9 cellular contexts compared by ENCODE assay signal in genomic region chr1:41622859-41623732, GRCh38.
DNase-seq lines count a peak whose midpoint lies in the region; ATAC-seq and TF ChIP-seq lines count a peak whose summit lies in the region.
"Had no signal": no experiment of that assay in that cellular context is flagged by ENCODE, and none has a peak within 500 bp of the region (broad histone marks: within the 10 kb centered on the region; RNA-seq: fewer than 3 reads in every experiment).

No MANE protein-coding gene starts in this region.

- H3K9me3 ChIP-seq in mammary epithelial cell (replicated peaks; ENCODE audit: insufficient read depth, low read length) = no peaks in the 10 kb centered on the region

- H3K9ac ChIP-seq in mammary epithelial cell (ENCODE audit: insufficient read depth, low read length) = no peak overlapping the region

- POLR2A ChIA-PET in MCF 10A (lab: Yijun Ruan, JAX) = interaction anchor here (1.2 to 1.8 kb wide), 2 partner anchors 10 to 145 kb away, joined by 3 to 4 read pairs; no protein-coding TSS in a partner anchor
- POLR2A ChIA-PET in activated CD4-positive, alpha-beta memory T cell treated with anti-CD3 and anti-CD28 coated beads for 36 hours (lab: Charles Lee) = no interaction called here

- no peak overlapping the region for H3K27ac ChIP-seq in mammary epithelial cell (ENCODE audit: insufficient read depth, low read depth, low read length)

- BruUV-seq in mammary epithelial cell (replicated peaks; lab: Mats Ljungman, UMichigan) = no TSS peak
- BruUV-seq in MCF 10A (replicated peaks; lab: Mats Ljungman, UMichigan) = no TSS peak

- no peaks in the 10 kb centered on the region for H3K36me3 ChIP-seq in mammary epithelial cell (ENCODE audit: insufficient read depth, low read length)

- no peak overlapping the region for H3K4me3 Mint-ChIP-seq in MCF 10A (ENCODE audit: unreplicated experiment)
- no peak overlapping the region for H3K4me3 Mint-ChIP-seq in activated CD4-positive, alpha-beta memory T cell treated with anti-CD3 and anti-CD28 coated beads for 36 hours

- no peaks in the 10 kb centered on the region for H3K9me3 Mint-ChIP-seq in MCF 10A (ENCODE audit: unreplicated experiment)
- no peaks in the 10 kb centered on the region for H3K9me3 Mint-ChIP-seq in activated CD4-positive, alpha-beta memory T cell treated with anti-CD3 and anti-CD28 coated beads for 36 hours

- peak overlapping the region; percentile 13 for H2AFZ ChIP-seq in mammary epithelial cell (ENCODE audit: low read depth, low read length)

- peaks cover 62% of the 10 kb centered on the region for H3K4me1 Mint-ChIP-seq in MCF 10A (ENCODE audit: insufficient read depth, unreplicated experiment)
- peaks cover 50% of the 10 kb centered on the region for H3K4me1 Mint-ChIP-seq in activated CD4-positive, alpha-beta memory T cell treated with anti-CD3 and anti-CD28 coated beads for 36 hours (ENCODE audit: low read depth)

- H3K36me3 Mint-ChIP-seq in MCF 10A (ENCODE audit: insufficient read depth, unreplicated experiment) = no peaks in the 10 kb centered on the region
- H3K36me3 Mint-ChIP-seq in activated CD4-positive, alpha-beta memory T cell treated with anti-CD3 and anti-CD28 coated beads for 36 hours = peaks cover 39% of the 10 kb centered on the region

- DNase-seq in mammary epithelial cell (no peak), MCF 10A (ENCODE audit: unreplicated experiment) (no peak), cortex of kidney (lab: John Stamatoyannopoulos, UW) (no peak), erythroblast (lab: John Stamatoyannopoulos, UW) (no peak), DMS79 (lab: John Stamatoyannopoulos, UW) (no peak), omental fat pad (ENCODE audit: low spot score) (no peak)
- DNase-seq in activated CD4-positive, alpha-beta memory T cell treated with anti-CD3 and anti-CD28 coated beads for 36 hours = no peak
- DNase-seq: activated CD4-positive, CD25-positive, alpha-beta regulatory T cell treated with anti-CD3 and anti-CD28 coated beads, Interleukin-2, amount 50 U/mL, for 72 hours had no signal

- no peak for TF ChIP-seq CTCF in mammary epithelial cell (conservative IDR thresholded peaks at IDR 0.05 in 1 of 2, IDR thresholded peaks at IDR 0.05 in 1 of 2; ENCODE audit: extremely low read depth in 1 of 2, insufficient read depth in 1 of 2, low read depth in 1 of 2, low read length in 2 of 2)
- TF ChIP-seq CTCF in MCF 10A (IDR thresholded peaks at IDR 0.05; ENCODE audit: unreplicated experiment) = no peak
- no peak for TF ChIP-seq CTCF in omental fat pad (IDR thresholded peaks at IDR 0.05)

- peak; percentile 48 for ATAC-seq in HG03025 (IDR thresholded peaks at IDR 0.05; ENCODE audit: low FRiP score, unreplicated experiment)
- no peak for ATAC-seq in omental fat pad (ENCODE audit: low FRiP score)

- CTCF ChIA-PET in mammary epithelial cell (lab: Charles Lee; ENCODE audit: low non-redundant PET) = interaction anchor here (0.6 kb wide), 1 partner anchor 162 kb away, joined by 3 read pairs; no protein-coding TSS in a partner anchor
- CTCF ChIA-PET in MCF 10A (lab: Yijun Ruan, JAX) = interaction anchor here (0.5 kb wide), 1 partner anchor 120 kb away, joined by 3 read pairs; no protein-coding TSS in a partner anchor
- CTCF ChIA-PET in activated CD4-positive, alpha-beta memory T cell treated with anti-CD3 and anti-CD28 coated beads for 36 hours (lab: Charles Lee) = no interaction called here

- no peaks in the 10 kb centered on the region for H4K20me1 ChIP-seq in mammary epithelial cell (ENCODE audit: insufficient read depth, low read length)

- no peak for TF ChIP-seq POLR2A in erythroblast (IDR thresholded peaks at IDR 0.05; ENCODE audit: low read length)

- H3K27ac Mint-ChIP-seq in MCF 10A (ENCODE audit: low read depth, unreplicated experiment) = no peak overlapping the region
- H3K27ac Mint-ChIP-seq in activated CD4-positive, alpha-beta memory T cell treated with anti-CD3 and anti-CD28 coated beads for 36 hours = peak overlapping the region; percentile 36

- H3K79me2 ChIP-seq in mammary epithelial cell (ENCODE audit: insufficient read depth, low read length) = no peaks in the 10 kb centered on the region

- intact Hi-C loops in mammary epithelial cell (cut with micrococcal nuclease) = no loop called here
- intact Hi-C loops in MCF 10A (cut with micrococcal nuclease) = no loop called here
- intact Hi-C loops in activated CD4-positive, alpha-beta memory T cell treated with anti-CD3 and anti-CD28 coated beads for 36 hours (cut with micrococcal nuclease) = no loop called here

- H3K27me3 ChIP-seq in mammary epithelial cell (ENCODE audit: insufficient read depth, low read length) = no peaks in the 10 kb centered on the region

- no peaks in the 10 kb centered on the region for H3K27me3 Mint-ChIP-seq in MCF 10A (ENCODE audit: insufficient read depth, unreplicated experiment)
- H3K27me3 Mint-ChIP-seq in activated CD4-positive, alpha-beta memory T cell treated with anti-CD3 and anti-CD28 coated beads for 36 hours = no peaks in the 10 kb centered on the region

- no peak overlapping the region for H3K4me2 ChIP-seq in mammary epithelial cell (ENCODE audit: insufficient read depth, low read depth, low read length)

- no peak overlapping the region for H3K4me3 ChIP-seq in mammary epithelial cell (replicated peaks in 1 of 3; ENCODE audit: insufficient read depth in 1 of 3, low read depth in 2 of 3, low read length in 3 of 3)

- 41% methylated on average over 6 of the region's 8 CpGs for WGBS in mammary epithelial cell (ENCODE audit: low coverage, missing lambda C conversion rate)

- dilution Hi-C loops in mammary epithelial cell (cut with HindIII; ENCODE audit: low sequenced_read_pairs) = loop anchor here (5.0 kb wide), 1 partner anchor 59 kb away; no protein-coding TSS in a partner anchor

- in situ Hi-C loops in mammary epithelial cell (cut with MboI; ENCODE audit: low sequenced_read_pairs in 2 of 2) = no loop called here

- peaks cover 57% of the 10 kb centered on the region for H3K4me1 ChIP-seq in mammary epithelial cell (ENCODE audit: insufficient read depth, low read length)
